8 cellular contexts compared by ENCODE assay signal in genomic region chr9:128276008-128276573, GRCh38. TPM values are rescaled to one million over a fixed set of nuclear protein-coding genes. Genes with fewer than 3 reads are reported as not detected.
DNase-seq lines count a peak whose midpoint lies in the region; ATAC-seq, FAIRE-seq and TF ChIP-seq lines count a peak whose summit lies in the region.

Gene SWI5 (plus strand): TSS chr9:128276276.

- no peak for TF ChIP-seq CTCF in GM06990 (IDR thresholded peaks at IDR 0.05; ENCODE audit: insufficient read depth, low read length, poor library complexity, severe bottlenecking)
- no peak for TF ChIP-seq CTCF in NB4 (IDR thresholded peaks at IDR 0.05; ENCODE audit: low read depth, low read length)
- no peak for TF ChIP-seq CTCF in neutrophil (IDR thresholded peaks at IDR 0.05)
- TF ChIP-seq CTCF in subcutaneous adipose tissue (IDR thresholded peaks at IDR 0.05; ENCODE audit: low read depth), result no peak

- peaks cover 32% of the 10 kb centered on the region for H3K4me1 Mint-ChIP-seq in activated naive CD4-positive, alpha-beta T cell treated with anti-CD3 and anti-CD28 coated beads for 36 hours (ENCODE audit: low read depth)

- peak; percentile 93 for ATAC-seq in HG02571 (IDR thresholded peaks at IDR 0.05; ENCODE audit: unreplicated experiment)

- CTCF ChIA-PET in activated naive CD4-positive, alpha-beta T cell treated with anti-CD3 and anti-CD28 coated beads for 36 hours (lab: Charles Lee), result interaction anchor here (0.8 to 1.2 kb wide), 2 partner anchors 21 to 65 kb away, joined by 3 to 4 read pairs; no protein-coding TSS in a partner anchor

- FAIRE-seq in frontal cortex (lab: Jason Lieb, UNC), result peak; percentile 34

- no peaks in the 10 kb centered on the region for H3K9me3 Mint-ChIP-seq in activated naive CD4-positive, alpha-beta T cell treated with anti-CD3 and anti-CD28 coated beads for 36 hours

- no peaks in the 10 kb centered on the region for H3K9me3 ChIP-seq in neutrophil

- peak within 1 kb of the TSS; percentile 94 for H3K4me3 Mint-ChIP-seq in activated naive CD4-positive, alpha-beta T cell treated with anti-CD3 and anti-CD28 coated beads for 36 hours

- H3K27ac Mint-ChIP-seq in activated naive CD4-positive, alpha-beta T cell treated with anti-CD3 and anti-CD28 coated beads for 36 hours, result peak within 1 kb of the TSS; percentile 86

- DNase-seq in GM06990 (ENCODE audit: extremely low read depth, insufficient read length), result peak; percentile 97
- peak; percentile 98 for DNase-seq in NB4 (ENCODE audit: low read depth)
- peak; percentile 99 for DNase-seq in SK-N-DZ (ENCODE audit: low spot score)
- DNase-seq in activated naive CD4-positive, alpha-beta T cell treated with anti-CD3 and anti-CD28 coated beads for 36 hours, result peak; percentile 100
- DNase-seq in frontal cortex (ENCODE audit: low spot score in 2 of 2), result peak; percentile 98 to 99

- intact Hi-C loops in activated naive CD4-positive, alpha-beta T cell treated with anti-CD3 and anti-CD28 coated beads for 36 hours (cut with micrococcal nuclease), result loop anchor here (1.0 to 5.0 kb wide), 9 partner anchors 26 to 448 kb away; partner anchors contain the start of genes CIZ1, COQ4, SPTAN1 and TRUB2

- no peaks in the 10 kb centered on the region for H3K27me3 Mint-ChIP-seq in activated naive CD4-positive, alpha-beta T cell treated with anti-CD3 and anti-CD28 coated beads for 36 hours (ENCODE audit: low read depth)

- peak; percentile 97 for TF ChIP-seq POLR2A in NB4 (IDR thresholded peaks at IDR 0.05; ENCODE audit: extremely low read depth, insufficient read length)

- peak within 1 kb of the TSS; percentile 85 for H3K27ac ChIP-seq in neutrophil

- H3K27me3 ChIP-seq in GM06990 (replicated peaks; ENCODE audit: control insufficient read depth, insufficient read depth, low read length) (no peaks in the 10 kb centered on the region), neutrophil (no peaks in the 10 kb centered on the region)

- H3K4me1 ChIP-seq in neutrophil (ENCODE audit: control insufficient read depth in 1 of 2, insufficient read depth in 1 of 2, low read depth in 1 of 2, low read length in 1 of 2), result peaks cover 19 to 21% of the 10 kb centered on the region in 2 experiments

- peaks cover 12% of the 10 kb centered on the region for H3K36me3 Mint-ChIP-seq in activated naive CD4-positive, alpha-beta T cell treated with anti-CD3 and anti-CD28 coated beads for 36 hours (ENCODE audit: low read depth)

- peaks cover 9% of the 10 kb centered on the region for H3K36me3 ChIP-seq in GM06990 (ENCODE audit: control insufficient read depth, insufficient read depth, low read length)
- H3K36me3 ChIP-seq in neutrophil, result peaks cover 24% of the 10 kb centered on the region

- H3K4me3 ChIP-seq in GM06990 (replicated peaks; ENCODE audit: low read depth, low read length), result peak within 1 kb of the TSS; percentile 85
- H3K4me3 ChIP-seq in NB4 (ENCODE audit: low read depth, low read length), result peak within 1 kb of the TSS; percentile 72
- peak within 1 kb of the TSS; percentile 79 to 87 for H3K4me3 ChIP-seq in neutrophil (ENCODE audit: low read depth in 1 of 2, low read length in 1 of 2)

RNA-seq across cellular contexts. Expression of gene SWI5, which starts in this region (rescaled TPM):
- polyA plus RNA-seq in SK-N-DZ (2014; cell fraction: cytosol; rRNA removed), result 34.5 and 36.4 TPM in 2 replicates
- 10.9 and 28.7 TPM in 2 replicates for polyA plus RNA-seq in SK-N-DZ (2014; cell fraction: nucleus; rRNA removed)
- 10 to 100 TPM; 13.3 to 15.5 TPM for total RNA-seq in activated naive CD4-positive, alpha-beta T cell treated with anti-CD3 and anti-CD28 coated beads for 36 hours
- total RNA-seq in frontal cortex (3.7 TPM), subcutaneous adipose tissue (10 to 100 TPM; 25.6 to 28.6 (median 26.9) TPM)

Comparison
In these comparisons a context has a peak if more than half of its experiments do, and no peak if none do; other contexts are left out.
1. Peak in every context shown above with its lines: DNase-seq, ATAC-seq, H3K4me3 ChIP-seq and H3K27ac ChIP-seq.